In the genomic region with DNA sequence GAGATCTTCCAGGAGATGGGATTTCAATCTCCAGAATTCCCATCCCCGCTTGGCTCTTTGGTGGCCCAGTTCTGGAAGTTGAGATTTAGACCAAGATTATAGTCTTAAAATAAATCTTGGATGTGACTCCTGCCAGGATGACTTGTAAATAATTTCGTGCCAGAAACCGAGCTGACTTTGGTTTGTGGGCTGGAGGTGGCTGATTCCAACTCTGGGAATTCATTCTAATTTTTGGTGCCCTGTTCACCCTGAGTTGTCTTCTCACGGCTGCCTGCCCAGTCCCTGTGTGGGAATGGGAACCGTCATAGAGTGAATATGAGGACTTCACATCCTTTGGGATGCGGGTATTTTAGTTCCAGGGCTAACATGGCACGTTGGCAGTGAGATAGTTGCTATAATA, we compare ENCODE assay signal across 18 cellular contexts.
"Had no signal": no experiment of that assay in that cellular context is flagged by ENCODE, and none has a peak within 500 bp of the region (broad histone marks: within the 10 kb centered on the region; RNA-seq: fewer than 3 reads in every experiment).

No MANE protein-coding gene starts in this region.

- H3K9me3 Mint-ChIP-seq: activated CD4-positive, alpha-beta memory T cell treated with anti-CD3 and anti-CD28 coated beads, Interleukin-2, amount 10 ng/mL, durations not matched to agents 7 days and 5 days; activated naive CD8-positive, alpha-beta T cell treated with anti-CD3 and anti-CD28 coated beads for 36 hours; activated T-cell treated with anti-CD3 and anti-CD28 coated beads, Interleukin-2, amount 50 U/mL, for 72 hours; brain; mesothelial cell of epicardium; neural crest cell; stimulated activated memory B cell treated with anti-CD40 and anti-IgM and Interleukin-4, amounts not matched to agents 10 μg/mL and 1 μg/mL and 100 μg/mL, for 72 hours had no signal

- H3K4me3 Mint-ChIP-seq: activated CD4-positive, alpha-beta memory T cell treated with anti-CD3 and anti-CD28 coated beads, Interleukin-2, amount 10 ng/mL, durations not matched to agents 7 days and 5 days; activated naive CD8-positive, alpha-beta T cell treated with anti-CD3 and anti-CD28 coated beads for 36 hours; activated T-cell treated with anti-CD3 and anti-CD28 coated beads, Interleukin-2, amount 50 U/mL, for 72 hours; brain; mesothelial cell of epicardium; neural crest cell; stimulated activated memory B cell treated with anti-CD40 and anti-IgM and Interleukin-4, amounts not matched to agents 10 μg/mL and 1 μg/mL and 100 μg/mL, for 72 hours had no signal

- H3K27me3 Mint-ChIP-seq: activated CD4-positive, alpha-beta memory T cell treated with anti-CD3 and anti-CD28 coated beads, Interleukin-2, amount 10 ng/mL, durations not matched to agents 7 days and 5 days; activated naive CD8-positive, alpha-beta T cell treated with anti-CD3 and anti-CD28 coated beads for 36 hours; brain; stimulated activated memory B cell treated with anti-CD40 and anti-IgM and Interleukin-4, amounts not matched to agents 10 μg/mL and 1 μg/mL and 100 μg/mL, for 72 hours had no signal

- H3K27me3 ChIP-seq: colonic mucosa, esophagus squamous epithelium, heart right ventricle, ovary, thyroid gland had no signal

- H3K9me3 ChIP-seq: colonic mucosa, esophagus squamous epithelium, heart right ventricle, lower lobe of right lung, ovary, thyroid gland had no signal

- H3K27ac Mint-ChIP-seq: activated CD4-positive, alpha-beta memory T cell treated with anti-CD3 and anti-CD28 coated beads, Interleukin-2, amount 10 ng/mL, durations not matched to agents 7 days and 5 days; activated naive CD8-positive, alpha-beta T cell treated with anti-CD3 and anti-CD28 coated beads for 36 hours; activated T-cell treated with anti-CD3 and anti-CD28 coated beads, Interleukin-2, amount 50 U/mL, for 72 hours; brain; mesothelial cell of epicardium; stimulated activated memory B cell treated with anti-CD40 and anti-IgM and Interleukin-4, amounts not matched to agents 10 μg/mL and 1 μg/mL and 100 μg/mL, for 72 hours had no signal

- H3K36me3 ChIP-seq: colonic mucosa, esophagus squamous epithelium, heart right ventricle, lower lobe of right lung, ovary, thyroid gland had no signal

- H3K27ac ChIP-seq: colonic mucosa, esophagus squamous epithelium, lower lobe of right lung, ovary, thyroid gland, VCaP had no signal

- DNase-seq: activated CD4-positive, alpha-beta memory T cell treated with anti-CD3 and anti-CD28 coated beads, Interleukin-2, amount 10 ng/mL, durations not matched to agents 7 days and 5 days; activated gamma-delta T cell; activated naive CD8-positive, alpha-beta T cell treated with anti-CD3 and anti-CD28 coated beads for 36 hours; activated T-cell treated with anti-CD3 and anti-CD28 coated beads, Interleukin-2, amount 50 U/mL, for 72 hours; amygdala; central memory CD4-positive, alpha-beta T cell; colonic mucosa; esophagus squamous epithelium; heart right ventricle; left cardiac atrium; lower lobe of right lung; ovary; thyroid gland had no signal

- H3K4me3 ChIP-seq: colonic mucosa, esophagus squamous epithelium, heart right ventricle, lower lobe of right lung, ovary, thyroid gland had no signal

- H3K36me3 Mint-ChIP-seq: brain; mesothelial cell of epicardium; stimulated activated memory B cell treated with anti-CD40 and anti-IgM and Interleukin-4, amounts not matched to agents 10 μg/mL and 1 μg/mL and 100 μg/mL, for 72 hours had no signal
